Comparison of ENCODE assay signal across 8 cellular contexts in genomic region chr19:40798997-40799557, GRCh38. TPM values are rescaled to one million over a fixed set of nuclear protein-coding genes. Genes with fewer than 3 reads are reported as not detected.
DNase-seq lines count a peak whose midpoint lies in the region; ATAC-seq, FAIRE-seq and TF ChIP-seq lines count a peak whose summit lies in the region.

TSS of gene EGLN2 (plus strand) at chr19:40799191. CDS start at chr19:40800573, 1,382 bp downstream.

- no peaks in the 10 kb centered on the region for H3K9me3 ChIP-seq in adipocyte (ENCODE audit: control insufficient read depth, low read length)
- H3K9me3 ChIP-seq in small intestine (ENCODE audit: control insufficient read depth, low read depth): no peaks in the 10 kb centered on the region

- no peak for TF ChIP-seq CTCF in 22Rv1 (IDR thresholded peaks at IDR 0.05)

- peak; percentile 69 for ATAC-seq in GM18873 (IDR thresholded peaks at IDR 0.05; ENCODE audit: low FRiP score, unreplicated experiment)
- ATAC-seq in HG03442 (IDR thresholded peaks at IDR 0.05; ENCODE audit: unreplicated experiment): peak; percentile 76
- no peak for ATAC-seq in GM18870 (IDR thresholded peaks at IDR 0.05; ENCODE audit: unreplicated experiment)

- DNase-seq in adipocyte (ENCODE audit: low read depth) (no peak), small intestine (no peak), Ammon's horn (ENCODE audit: low spot score) (no peak)

- H3K27me3 ChIP-seq in adipocyte (replicated peaks; ENCODE audit: control insufficient read depth, insufficient read depth, low read length) (no peaks in the 10 kb centered on the region), small intestine (ENCODE audit: control insufficient read depth in 2 of 2, insufficient read depth in 2 of 2, low read length in 2 of 2) (no peaks in the 10 kb centered on the region)

- peak within 1 kb of the TSS; percentile 96 for H3K4me3 ChIP-seq in adipocyte (ENCODE audit: low read length)
- peak within 1 kb of the TSS; percentile 79 for H3K4me3 ChIP-seq in iPS-11a (ENCODE audit: low read depth, low read length)
- peak within 1 kb of the TSS; percentile 77 to 93 for H3K4me3 ChIP-seq in small intestine (ENCODE audit: low read depth in 1 of 2, low read length in 2 of 2)

- 0 to 1% (median 1%) methylated on average over 25 to 80 of the region's 81 CpGs for WGBS in small intestine, 3 donors

- H3K27ac ChIP-seq in 22Rv1 (peak within 1 kb of the TSS; percentile 85), small intestine (ENCODE audit: low read depth in 1 of 2, low read length in 1 of 2) (peak within 1 kb of the TSS; percentile 76 to 91)

- H3K4me1 ChIP-seq in adipocyte (ENCODE audit: control insufficient read depth, insufficient read depth, low read length) (peaks cover 43% of the 10 kb centered on the region), small intestine (ENCODE audit: control insufficient read depth in 2 of 2, insufficient read depth in 1 of 2, low read depth in 1 of 2, low read length in 1 of 2) (peaks cover 18 to 24% of the 10 kb centered on the region in 2 donors)

- H3K9ac ChIP-seq in adipocyte (ENCODE audit: low read length): peak within 1 kb of the TSS; percentile 94

- H3K36me3 ChIP-seq in adipocyte (ENCODE audit: control insufficient read depth, insufficient read depth, low read length, severe bottlenecking) (peaks cover 24% of the 10 kb centered on the region), small intestine (ENCODE audit: control insufficient read depth in 2 of 2, insufficient read depth in 2 of 2, low read length in 2 of 2) (peaks cover 0 to 4% of the 10 kb centered on the region in 2 donors)

- FAIRE-seq in small intestine (lab: Jason Lieb, UNC): no peak

RNA-seq across cellular contexts. Expression of gene EGLN2, which starts in this region (rescaled TPM):
- 100 to 1,000 TPM in 1 of 3 donors, 10 to 100 TPM in 2; 68.9 to 103 (median 93.8) TPM for polyA plus RNA-seq in small intestine
